Comparison of ENCODE assay signal across 20 cellular contexts in the genomic region with DNA sequence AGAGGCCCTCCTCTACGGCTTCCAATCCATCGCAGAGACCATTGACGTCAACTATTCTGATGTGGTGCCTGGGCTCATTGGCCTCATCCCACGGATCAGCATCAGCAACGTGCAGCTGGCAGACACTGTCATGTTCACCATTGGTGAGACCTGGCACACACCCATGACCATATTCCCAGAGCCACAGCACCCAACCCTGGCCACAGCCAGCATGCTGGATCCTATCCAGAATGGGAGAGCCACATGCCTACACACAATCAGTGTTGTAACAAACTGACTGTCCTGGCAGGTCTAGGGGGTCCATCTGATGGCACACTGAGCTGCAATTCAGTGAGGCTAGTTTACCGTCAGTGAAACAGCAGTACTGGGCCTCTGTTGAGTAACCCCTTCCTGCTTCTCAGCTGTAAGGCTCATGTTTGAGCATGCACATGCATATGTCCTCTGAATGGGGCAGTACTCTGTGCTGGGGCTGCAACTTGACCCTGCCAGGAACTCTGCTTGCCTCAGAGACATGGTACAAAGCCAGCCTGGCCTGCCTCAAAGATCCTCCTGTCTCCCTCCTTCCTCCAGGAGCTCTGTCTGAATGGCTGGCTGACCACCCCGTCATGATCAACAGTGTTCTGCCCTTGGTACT. TPM values are rescaled to one million over a fixed set of nuclear protein-coding genes. Genes with fewer than 3 reads are reported as not detected.
DNase-seq lines count a peak whose midpoint lies in the region; ATAC-seq, FAIRE-seq and TF ChIP-seq lines count a peak whose summit lies in the region.
"Had no signal": no experiment of that assay in that cellular context is flagged by ENCODE, and none has a peak within 500 bp of the region (broad histone marks: within the 10 kb centered on the region; RNA-seq: fewer than 3 reads in every experiment).

No MANE protein-coding gene starts in this region.

- H3K36me3 ChIP-seq in HEK293 (ENCODE audit: control insufficient read depth in 2 of 2, insufficient read depth in 1 of 2, low read length in 2 of 2): peaks cover 0 to 78% of the 10 kb centered on the region in 2 experiments; a peak in 1 of 3 replicates
- peaks cover 18% of the 10 kb centered on the region for H3K36me3 ChIP-seq in bronchial epithelial cell (ENCODE audit: control insufficient read depth, insufficient read depth, low read length)
- H3K36me3 ChIP-seq in psoas muscle (ENCODE audit: insufficient read depth in 1 of 2, low read depth in 1 of 2): peaks cover 0 to 74% of the 10 kb centered on the region in 2 donors

- FAIRE-seq in bronchial epithelial cell (lab: Jason Lieb, UNC): peak; percentile 97
- FAIRE-seq: GM12878, H1 had no signal

- no peaks in the 10 kb centered on the region for H3K27me3 ChIP-seq in bronchial epithelial cell (ENCODE audit: control insufficient read depth, insufficient read depth, low read length)
- no peaks in the 10 kb centered on the region for H3K27me3 ChIP-seq in layer of hippocampus (ENCODE audit: control insufficient read depth, insufficient read depth, low read length)
- no peaks in the 10 kb centered on the region for H3K27me3 ChIP-seq in psoas muscle (ENCODE audit: insufficient read depth in 3 of 3, low read length in 2 of 3)
- H3K27me3 ChIP-seq: BLaER1 treated with 17β-estradiol and CSF1 and Interleukin-3, amounts not matched to agents 10 nM and 100 nM; MG63 had no signal

- peak; percentile 28 to 58 (median 50) for ATAC-seq in psoas muscle
- ATAC-seq: CD8-positive, alpha-beta T cell; GM12878; HCT116; SK-N-SH treated with all-trans-retinoic acid at 6 μM for 48 hours had no signal

- H3K4me3 ChIP-seq in HEK293 (ENCODE audit: low read depth, low read length): no peak overlapping the region
- no peak overlapping the region for H3K4me3 ChIP-seq in bronchial epithelial cell (ENCODE audit: low read depth, low read length)
- H3K4me3 ChIP-seq in psoas muscle: no peak overlapping the region
- H3K4me3 ChIP-seq: BLaER1 treated with 17β-estradiol and CSF1 and Interleukin-3, amounts not matched to agents 10 nM and 100 nM; GM12878; MG63 had no signal

- TF ChIP-seq CTCF in HEK293 (tag by site-specific recombination; IDR thresholded peaks at IDR 0.05) (no peak), bronchial epithelial cell (IDR thresholded peaks at IDR 0.05; ENCODE audit: insufficient read depth, low read length, severe bottlenecking) (no peak), psoas muscle (IDR thresholded peaks at IDR 0.05) (no peak)

- CTCF ChIA-PET in HEK293 (lab: Yijun Ruan, JAX): interaction anchor here (0.6 to 1.0 kb wide), 3 partner anchors 12 to 172 kb away, joined by 3 to 4 read pairs (median 3); partner anchors contain the start of gene DPH2

- WGBS in psoas muscle, 3 donors: 60 to 77% (median 64%) methylated on average over 7 of the region's 7 CpGs

- H3K4me1 ChIP-seq in HEK293 (ENCODE audit: control insufficient read depth, insufficient read depth, low read length) (peaks cover 6% of the 10 kb centered on the region), psoas muscle (peaks cover 25% of the 10 kb centered on the region)

- POLR2A ChIA-PET in HEK293 (lab: Yijun Ruan, JAX): interaction anchor here (2.0 kb wide), 1 partner anchor 11 kb away, joined by 11 read pairs; the partner anchor contains the start of gene IPO13

- H3K27ac ChIP-seq in HEK293 (ENCODE audit: extremely low read depth, low read depth, low read length): no peak overlapping the region
- H3K27ac ChIP-seq in layer of hippocampus (ENCODE audit: low read depth, low read length): peak overlapping the region; percentile 98
- no peak overlapping the region for H3K27ac ChIP-seq in psoas muscle
- H3K27ac ChIP-seq: BLaER1 treated with 17β-estradiol and CSF1 and Interleukin-3, amounts not matched to agents 10 nM and 100 nM had no signal

- DNase-seq in bronchial epithelial cell (ENCODE audit: low read depth): peak; percentile 78
- DNase-seq in psoas muscle: no peak
- DNase-seq in SW 1271 (lab: John Stamatoyannopoulos, UW): no peak
- DNase-seq in activated effector memory CD4-positive, alpha-beta T cell treated with anti-CD3 and anti-CD28 coated beads, Interleukin-2, amount 50 U/mL, for 16 hours: no peak
- no peak for DNase-seq in foreskin melanocyte
- no peak for DNase-seq in NCI-H510A treated with DMSO at 0.1 percent for 48 hours (lab: John Stamatoyannopoulos, UW)
- DNase-seq: 8988T; CD8-positive, alpha-beta T cell; DND-41; MG63; NCI-H1048; NCI-H1436; NCI-H187 treated with DMSO at 0.1 percent for 48 hours had no signal

- intact Hi-C loops in psoas muscle (cut with DNase I): no loop called here

- no peaks in the 10 kb centered on the region for H3K9me3 ChIP-seq in HEK293 (ENCODE audit: control insufficient read depth, insufficient read depth, low read depth, low read length)
- no peaks in the 10 kb centered on the region for H3K9me3 ChIP-seq in psoas muscle
- H3K9me3 ChIP-seq: BLaER1 treated with 17β-estradiol and CSF1 and Interleukin-3, amounts not matched to agents 10 nM and 100 nM; MG63 had no signal

TF ChIP-seq in HEK293, 187 proteins besides CTCF, POLR2A, EP300 and RAD21:
- 0 out of 2 replicates have a peak, but pooled peaks have one; percentile 6 for TF ChIP-seq ZFHX2 (tag by site-specific recombination; conservative IDR thresholded peaks at IDR 0.05)
- TF ChIP-seq ZNF701 (tag by site-specific recombination; IDR thresholded peaks at IDR 0.05): no peak

RNA-seq across cellular contexts. Expression of gene IPO13, which starts 10.8 kb away (rescaled TPM):
- 13.2 and 19.8 TPM in 2 replicates for total RNA-seq in bronchial epithelial cell
- total RNA-seq in psoas muscle: 100 to 1,000 TPM in 3 of 4 donors, 10 to 100 TPM in 1; 92.4 to 140 (median 108) TPM
- polyA plus RNA-seq in psoas muscle: 10 to 100 TPM; 26.8 to 93.0 (median 41.5) TPM

RNA-seq across cellular contexts. Expression of gene DPH2, which starts 12.3 kb away (rescaled TPM):
- total RNA-seq in bronchial epithelial cell (17.9 and 31.9 TPM in 2 replicates), psoas muscle (10 to 100 TPM; 37.8 to 62.9 (median 44.3) TPM)
- polyA plus RNA-seq in psoas muscle: 100 to 1,000 TPM in 1 of 3 donors, 10 to 100 TPM in 2; 53.7 to 123 (median 87.6) TPM

RNA-seq across cellular contexts. Expression of gene ATP6V0B, which starts 17.2 kb away (rescaled TPM):
- 220 and 241 TPM in 2 replicates for total RNA-seq in bronchial epithelial cell
- total RNA-seq in psoas muscle: 100 to 1,000 TPM in 3 of 4 donors, 10 to 100 TPM in 1; 87.9 to 133 (median 106) TPM
- polyA plus RNA-seq in psoas muscle: 100 to 1,000 TPM; 159 to 260 (median 236) TPM

RNA-seq across cellular contexts. Expression of gene B4GALT2, which starts 21.5 kb away (rescaled TPM):
- total RNA-seq in bronchial epithelial cell (72.7 and 84.0 TPM in 2 replicates), psoas muscle (10 to 100 TPM; 33.5 to 54.9 (median 50.7) TPM)
- 10 to 100 TPM; 57.1 to 81.0 (median 60.2) TPM for polyA plus RNA-seq in psoas muscle

RNA-seq across cellular contexts. Expression of gene ARTN, which starts 23.9 kb away (rescaled TPM):
- total RNA-seq in bronchial epithelial cell (8.7 and 20.1 TPM in 2 replicates), psoas muscle (under 1 TPM in 3 of 4 donors, not detected in 1; 0.42 to 0.79 (median 0.71) TPM)
- under 1 TPM; 0.05 to 0.44 (median 0.06) TPM for polyA plus RNA-seq in psoas muscle
